Comparison of ENCODE assay signal across 16 cellular contexts in the genomic region with DNA sequence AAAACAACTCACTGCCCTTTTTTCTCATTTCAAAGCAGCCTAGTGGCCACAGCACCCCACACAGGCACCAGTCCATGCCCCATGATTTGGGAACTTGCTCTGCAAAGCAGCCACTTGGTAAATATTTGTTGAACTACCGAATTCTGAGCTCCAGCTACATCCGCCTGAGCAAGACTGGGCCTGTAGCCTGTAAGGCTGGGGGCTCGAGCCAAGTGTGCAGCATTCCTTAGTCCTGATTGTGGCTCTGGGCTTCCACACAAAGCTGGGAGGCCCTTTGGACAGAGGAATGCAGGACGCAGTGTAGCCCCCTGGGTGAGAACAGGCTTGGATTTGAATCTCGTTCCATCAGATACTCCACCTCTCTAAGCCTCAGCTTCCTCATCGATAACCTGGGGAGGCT.
DNase-seq lines count a peak whose midpoint lies in the region; ATAC-seq and TF ChIP-seq lines count a peak whose summit lies in the region.
"Had no signal": no experiment of that assay in that cellular context is flagged by ENCODE, and none has a peak within 500 bp of the region (broad histone marks: within the 10 kb centered on the region; RNA-seq: fewer than 3 reads in every experiment).

No MANE protein-coding gene starts in this region.

- peak overlapping the region; percentile 68 to 70 for H3K27ac ChIP-seq in prostate gland
- H3K27ac ChIP-seq: parathyroid adenoma had no signal

- intact Hi-C loops in Right ventricle myocardium superior (cut with DNase I): no loop called here
- intact Hi-C loops in prostate gland (cut with DNase I): no loop called here
- intact Hi-C loops in activated T-helper 2 cell treated with anti-CD3 and anti-CD28 coated beads, Interferon-gamma antibody, Interleukin-2, Interleukin-4, amounts not matched to agents 10 μg/mL and 5 μg/mL and 100 μg/mL, durations not matched to agents 14 hours and 24 hours and 36 hours (cut with micrococcal nuclease): no loop called here

- no peaks in the 10 kb centered on the region for H3K9me3 ChIP-seq in prostate gland

- no peak overlapping the region for H3K4me3 Mint-ChIP-seq in activated T-helper 2 cell treated with anti-CD3 and anti-CD28 coated beads, Interferon-gamma antibody, Interleukin-2, Interleukin-4, amounts not matched to agents 10 μg/mL and 5 μg/mL and 100 μg/mL, durations not matched to agents 14 hours and 24 hours and 36 hours (ENCODE audit: low read depth)
- H3K4me3 Mint-ChIP-seq: activated CD4-positive, alpha-beta T cell treated with anti-CD3 and anti-CD28 coated beads, Interleukin-2, amount 10 ng/mL, durations not matched to agents 7 days and 5 days; memory B cell; T-cell had no signal

- no peaks in the 10 kb centered on the region for H3K27me3 Mint-ChIP-seq in activated T-helper 2 cell treated with anti-CD3 and anti-CD28 coated beads, Interferon-gamma antibody, Interleukin-2, Interleukin-4, amounts not matched to agents 10 μg/mL and 5 μg/mL and 100 μg/mL, durations not matched to agents 14 hours and 24 hours and 36 hours (ENCODE audit: low read depth)
- H3K27me3 Mint-ChIP-seq: activated CD4-positive, alpha-beta T cell treated with anti-CD3 and anti-CD28 coated beads, Interleukin-2, amount 10 ng/mL, durations not matched to agents 7 days and 5 days; T-cell had no signal

- peak; percentile 86 for DNase-seq in AG08396 (ENCODE audit: low spot score)
- peak; percentile 80 for DNase-seq in astrocyte of the cerebellum (ENCODE audit: low read depth)
- DNase-seq in Right ventricle myocardium superior: peak; percentile 74
- DNase-seq in prostate gland (ENCODE audit: low spot score): peak; percentile 94
- no peak for DNase-seq in COLO829 (ENCODE audit: low spot score)
- DNase-seq in activated T-helper 2 cell treated with anti-CD3 and anti-CD28 coated beads, Interferon-gamma antibody, Interleukin-2, Interleukin-4, amounts not matched to agents 10 μg/mL and 5 μg/mL and 100 μg/mL, durations not matched to agents 14 hours and 24 hours and 36 hours (ENCODE audit: low spot score): no peak
- DNase-seq: activated CD4-positive, alpha-beta T cell treated with anti-CD3 and anti-CD28 coated beads, Interleukin-2, amount 10 ng/mL, durations not matched to agents 7 days and 5 days; activated effector memory CD4-positive, alpha-beta T cell treated with anti-CD3 and anti-CD28 coated beads, Interleukin-2, amount 50 U/mL, for 16 hours; DND-41; KG1; NCI-H2081; T-cell had no signal

- no peaks in the 10 kb centered on the region for H3K9me3 Mint-ChIP-seq in activated T-helper 2 cell treated with anti-CD3 and anti-CD28 coated beads, Interferon-gamma antibody, Interleukin-2, Interleukin-4, amounts not matched to agents 10 μg/mL and 5 μg/mL and 100 μg/mL, durations not matched to agents 14 hours and 24 hours and 36 hours
- H3K9me3 Mint-ChIP-seq: T-cell had no signal

- H3K4me1 ChIP-seq in prostate gland (replicated peaks): peaks cover 9% of the 10 kb centered on the region
- H3K4me1 ChIP-seq: parathyroid adenoma had no signal

- no peak overlapping the region for H3K27ac Mint-ChIP-seq in activated T-helper 2 cell treated with anti-CD3 and anti-CD28 coated beads, Interferon-gamma antibody, Interleukin-2, Interleukin-4, amounts not matched to agents 10 μg/mL and 5 μg/mL and 100 μg/mL, durations not matched to agents 14 hours and 24 hours and 36 hours
- H3K27ac Mint-ChIP-seq: memory B cell, T-cell had no signal

- H3K36me3 ChIP-seq in prostate gland: peaks cover 0 to 9% of the 10 kb centered on the region in 2 donors

- TF ChIP-seq CTCF in astrocyte of the cerebellum (IDR thresholded peaks at IDR 0.05; ENCODE audit: low read depth, low read length, missing control alignments) (no peak), prostate gland (IDR thresholded peaks at IDR 0.05) (peak in 2 of 4 experiments; percentile 33 to 56)

- in situ Hi-C loops in astrocyte of the cerebellum (cut with HindIII; ENCODE audit: low sequenced_read_pairs): no loop called here

- peaks cover 11% of the 10 kb centered on the region for H3K36me3 Mint-ChIP-seq in activated T-helper 2 cell treated with anti-CD3 and anti-CD28 coated beads, Interferon-gamma antibody, Interleukin-2, Interleukin-4, amounts not matched to agents 10 μg/mL and 5 μg/mL and 100 μg/mL, durations not matched to agents 14 hours and 24 hours and 36 hours (ENCODE audit: low read depth)

- no peak overlapping the region for H3K4me3 ChIP-seq in astrocyte of the cerebellum (ENCODE audit: low read depth, low read length)
- no peak overlapping the region for H3K4me3 ChIP-seq in prostate gland

- no peaks in the 10 kb centered on the region for H3K27me3 ChIP-seq in prostate gland (replicated peaks; ENCODE audit: insufficient read depth)

- TF ChIP-seq POLR2A in prostate gland (IDR thresholded peaks at IDR 0.05): no peak

- ATAC-seq in Right ventricle myocardium superior (ENCODE audit: poor library complexity) (peak; percentile 80), GM21526 (IDR thresholded peaks at IDR 0.05; ENCODE audit: low FRiP score, unreplicated experiment) (no peak)
- no peak for ATAC-seq in activated CD4-positive, CD25-positive, alpha-beta regulatory T cell treated with anti-CD3 and anti-CD28 coated beads, Interleukin-2, amount 50 U/mL, for 24 hours
- ATAC-seq: T-cell had no signal

- H3K4me1 Mint-ChIP-seq in activated T-helper 2 cell treated with anti-CD3 and anti-CD28 coated beads, Interferon-gamma antibody, Interleukin-2, Interleukin-4, amounts not matched to agents 10 μg/mL and 5 μg/mL and 100 μg/mL, durations not matched to agents 14 hours and 24 hours and 36 hours (ENCODE audit: low read depth): peaks cover 26% of the 10 kb centered on the region
- H3K4me1 Mint-ChIP-seq: memory B cell had no signal

- 26% methylated on average over 6 of the region's 6 CpGs for WGBS in prostate gland

Comparison
In these comparisons a context has a peak if more than half of its experiments do, and no peak if none do; other contexts are left out.
1. DNase-seq: peak in AG08396 (single experiment), astrocyte of the cerebellum (single experiment), Right ventricle myocardium superior (single experiment) and prostate gland (single experiment); none in COLO829 (single experiment) and activated T-helper 2 cell treated with anti-CD3 and anti-CD28 coated beads, Interferon-gamma antibody, Interleukin-2, Interleukin-4, amounts not matched to agents 10 μg/mL and 5 μg/mL and 100 μg/mL, durations not matched to agents 14 hours and 24 hours and 36 hours (single experiment).